Comparison of ENCODE assay signal across 8 cellular contexts in the genomic region with DNA sequence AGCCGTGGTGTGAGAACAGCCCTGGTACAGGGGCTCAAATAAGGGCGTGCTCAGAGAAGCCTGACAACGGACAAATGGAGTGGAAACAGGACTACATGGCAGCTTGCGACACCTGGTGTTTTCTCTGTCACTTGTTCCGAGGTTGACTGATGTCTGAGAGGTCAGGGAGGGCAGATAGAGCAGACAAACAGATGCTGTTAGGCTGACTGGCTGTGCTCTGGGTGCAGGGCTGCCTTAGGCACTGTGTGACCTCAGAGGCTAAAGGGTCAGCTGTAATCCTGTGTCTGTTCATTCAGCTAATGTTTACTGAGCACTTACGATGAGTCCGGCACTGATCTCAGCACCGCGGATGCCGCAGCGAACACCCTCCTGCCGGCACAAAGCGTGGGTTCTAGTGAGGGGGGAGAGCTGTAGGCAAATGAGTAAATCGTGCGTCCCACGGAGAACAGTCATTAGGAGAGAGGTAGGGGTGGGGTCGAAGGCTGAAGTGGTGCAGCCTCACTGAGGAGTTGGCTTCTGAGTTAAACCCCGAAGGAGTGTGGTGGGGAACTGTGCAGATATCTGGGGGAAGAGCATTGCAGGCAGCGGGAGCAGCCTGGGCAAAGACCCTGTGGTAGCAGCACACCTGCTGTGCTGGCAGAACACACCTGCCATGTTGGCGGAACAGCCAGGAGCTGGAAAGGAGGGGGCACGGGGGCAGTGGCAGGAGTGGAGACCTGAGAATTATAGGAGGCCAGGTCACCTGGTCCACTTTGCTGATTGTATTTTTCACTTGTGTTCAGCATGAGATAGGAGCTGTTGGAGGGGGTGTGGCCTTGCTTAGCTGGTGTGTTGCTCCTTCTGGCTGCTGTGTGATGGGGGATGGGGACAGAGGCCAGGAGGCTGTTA. TPM values are rescaled to one million over a fixed set of nuclear protein-coding genes. Genes with fewer than 3 reads are reported as not detected.
A peak's percentile ranks its signal among the peaks of the same experiment; 100 is the strongest.
DNase-seq lines count a peak whose midpoint lies in the region; ATAC-seq and TF ChIP-seq lines count a peak whose summit lies in the region.

No MANE protein-coding gene starts in this region.

- TF ChIP-seq CTCF in GM10248 (IDR thresholded peaks at IDR 0.05; ENCODE audit: control extremely low read depth, extremely low read depth, low read depth, missing control alignments) (peak; percentile 49), uterus (IDR thresholded peaks at IDR 0.05) (no peak)

- ATAC-seq in GM19397 (IDR thresholded peaks at IDR 0.05; ENCODE audit: unreplicated experiment) (peak; percentile 91), HG03280 (IDR thresholded peaks at IDR 0.05; ENCODE audit: unreplicated experiment) (peak; percentile 90), SK-N-SH treated with all-trans-retinoic acid at 6 μM for 48 hours (no peak)

- H3K36me3 ChIP-seq in uterus, result no peaks in the 10 kb centered on the region

- H3K27ac ChIP-seq in cingulate gyrus (ENCODE audit: low read depth, low read length) (peak overlapping the region; percentile 66), uterus (no peak overlapping the region)

- H3K27me3 ChIP-seq in uterus, result no peaks in the 10 kb centered on the region

- intact Hi-C loops in uterus (cut with DNase I; ENCODE audit: low total_unique reads), result no loop called here

- CTCF ChIA-PET in GM10248 (lab: Yijun Ruan, JAX), result interaction anchor here (0.8 to 7.6 kb wide), 23 partner anchors 10 to 1246 kb away, joined by 3 to 96 read pairs (median 5); a partner anchor contains a TSS

- POLR2A ChIA-PET in GM10248 (lab: Yijun Ruan, JAX), result interaction anchor here (0.9 kb wide), 2 partner anchors 68 to 119 kb away, joined by 3 to 4 read pairs; no protein-coding TSS in a partner anchor

- H3K4me3 ChIP-seq in uterus, result no peak overlapping the region

- no peak for TF ChIP-seq POLR2A in uterus (IDR thresholded peaks at IDR 0.05)

- peak; percentile 86 for DNase-seq in GM10248 (ENCODE audit: extremely low spot score)
- DNase-seq in kidney tubule cell (ENCODE audit: low spot score), result no peak
- DNase-seq in stimulated activated CD8-positive, alpha-beta memory T cell treated with anti-CD3 and anti-CD28 coated beads, Interleukin-4, amount 100 ng/mL, for 48 hours, result no peak
- no peak for DNase-seq in uterus

- H3K9me3 ChIP-seq in uterus, result no peaks in the 10 kb centered on the region

- H3K4me1 ChIP-seq in uterus, result no peaks in the 10 kb centered on the region

TF ChIP-seq in SK-N-SH treated with all-trans-retinoic acid at 6 μM for 48 hours, 23 proteins besides CTCF, POLR2A, EP300 and RAD21:
- TF ChIP-seq, protein P1, sequence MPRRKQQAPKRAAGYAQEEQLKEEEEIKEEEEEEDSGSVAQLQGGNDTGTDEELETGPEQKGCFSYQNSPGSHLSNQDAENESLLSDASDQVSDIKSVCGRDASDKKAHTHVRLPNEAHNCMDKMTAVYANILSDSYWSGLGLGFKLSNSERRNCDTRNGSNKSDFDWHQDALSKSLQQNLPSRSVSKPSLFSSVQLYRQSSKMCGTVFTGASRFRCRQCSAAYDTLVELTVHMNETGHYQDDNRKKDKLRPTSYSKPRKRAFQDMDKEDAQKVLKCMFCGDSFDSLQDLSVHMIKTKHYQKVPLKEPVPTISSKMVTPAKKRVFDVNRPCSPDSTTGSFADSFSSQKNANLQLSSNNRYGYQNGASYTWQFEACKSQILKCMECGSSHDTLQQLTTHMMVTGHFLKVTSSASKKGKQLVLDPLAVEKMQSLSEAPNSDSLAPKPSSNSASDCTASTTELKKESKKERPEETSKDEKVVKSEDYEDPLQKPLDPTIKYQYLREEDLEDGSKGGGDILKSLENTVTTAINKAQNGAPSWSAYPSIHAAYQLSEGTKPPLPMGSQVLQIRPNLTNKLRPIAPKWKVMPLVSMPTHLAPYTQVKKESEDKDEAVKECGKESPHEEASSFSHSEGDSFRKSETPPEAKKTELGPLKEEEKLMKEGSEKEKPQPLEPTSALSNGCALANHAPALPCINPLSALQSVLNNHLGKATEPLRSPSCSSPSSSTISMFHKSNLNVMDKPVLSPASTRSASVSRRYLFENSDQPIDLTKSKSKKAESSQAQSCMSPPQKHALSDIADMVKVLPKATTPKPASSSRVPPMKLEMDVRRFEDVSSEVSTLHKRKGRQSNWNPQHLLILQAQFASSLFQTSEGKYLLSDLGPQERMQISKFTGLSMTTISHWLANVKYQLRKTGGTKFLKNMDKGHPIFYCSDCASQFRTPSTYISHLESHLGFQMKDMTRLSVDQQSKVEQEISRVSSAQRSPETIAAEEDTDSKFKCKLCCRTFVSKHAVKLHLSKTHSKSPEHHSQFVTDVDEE (CRISPR knock-in tag; IDR thresholded peaks at IDR 0.05), result no peak
- TF ChIP-seq ZC3H10 (CRISPR knock-in tag; IDR thresholded peaks at IDR 0.05) (no peak), TCF4 (CRISPR knock-in tag; IDR thresholded peaks at IDR 0.05; ENCODE audit: borderline replicate concordance) (no peak), ZNF70 (CRISPR knock-in tag; IDR thresholded peaks at IDR 0.05) (no peak), BACH2 (CRISPR knock-in tag; IDR thresholded peaks at IDR 0.05; ENCODE audit: borderline replicate concordance) (no peak), TOX (CRISPR knock-in tag; IDR thresholded peaks at IDR 0.05; ENCODE audit: borderline replicate concordance) (no peak)
- TF ChIP-seq, protein P2, sequence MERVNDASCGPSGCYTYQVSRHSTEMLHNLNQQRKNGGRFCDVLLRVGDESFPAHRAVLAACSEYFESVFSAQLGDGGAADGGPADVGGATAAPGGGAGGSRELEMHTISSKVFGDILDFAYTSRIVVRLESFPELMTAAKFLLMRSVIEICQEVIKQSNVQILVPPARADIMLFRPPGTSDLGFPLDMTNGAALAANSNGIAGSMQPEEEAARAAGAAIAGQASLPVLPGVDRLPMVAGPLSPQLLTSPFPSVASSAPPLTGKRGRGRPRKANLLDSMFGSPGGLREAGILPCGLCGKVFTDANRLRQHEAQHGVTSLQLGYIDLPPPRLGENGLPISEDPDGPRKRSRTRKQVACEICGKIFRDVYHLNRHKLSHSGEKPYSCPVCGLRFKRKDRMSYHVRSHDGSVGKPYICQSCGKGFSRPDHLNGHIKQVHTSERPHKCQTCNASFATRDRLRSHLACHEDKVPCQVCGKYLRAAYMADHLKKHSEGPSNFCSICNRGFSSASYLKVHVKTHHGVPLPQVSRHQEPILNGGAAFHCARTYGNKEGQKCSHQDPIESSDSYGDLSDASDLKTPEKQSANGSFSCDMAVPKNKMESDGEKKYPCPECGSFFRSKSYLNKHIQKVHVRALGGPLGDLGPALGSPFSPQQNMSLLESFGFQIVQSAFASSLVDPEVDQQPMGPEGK (CRISPR knock-in tag; IDR thresholded peaks at IDR 0.05; ENCODE audit: borderline replicate concordance), result no peak
- TF ChIP-seq, protein P3, sequence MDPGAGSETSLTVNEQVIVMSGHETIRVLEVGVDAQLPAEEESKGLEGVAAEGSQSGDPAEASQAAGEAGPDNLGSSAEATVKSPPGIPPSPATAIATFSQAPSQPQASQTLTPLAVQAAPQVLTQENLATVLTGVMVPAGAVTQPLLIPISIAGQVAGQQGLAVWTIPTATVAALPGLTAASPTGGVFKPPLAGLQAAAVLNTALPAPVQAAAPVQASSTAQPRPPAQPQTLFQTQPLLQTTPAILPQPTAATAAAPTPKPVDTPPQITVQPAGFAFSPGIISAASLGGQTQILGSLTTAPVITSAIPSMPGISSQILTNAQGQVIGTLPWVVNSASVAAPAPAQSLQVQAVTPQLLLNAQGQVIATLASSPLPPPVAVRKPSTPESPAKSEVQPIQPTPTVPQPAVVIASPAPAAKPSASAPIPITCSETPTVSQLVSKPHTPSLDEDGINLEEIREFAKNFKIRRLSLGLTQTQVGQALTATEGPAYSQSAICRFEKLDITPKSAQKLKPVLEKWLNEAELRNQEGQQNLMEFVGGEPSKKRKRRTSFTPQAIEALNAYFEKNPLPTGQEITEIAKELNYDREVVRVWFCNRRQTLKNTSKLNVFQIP (CRISPR knock-in tag; IDR thresholded peaks at IDR 0.05; ENCODE audit: borderline replicate concordance, low read depth), result no peak

RNA-seq across cellular contexts. Expression of a gene that starts 35.0 kb away (rescaled TPM):
- total RNA-seq in uterus, result 10 to 100 TPM in 1 of 4 donors, 1 to 10 TPM in 2, not detected in 1; 1.5 to 11.0 (median 4.4) TPM

RNA-seq across cellular contexts. Expression of a gene that starts 54.3 kb away (rescaled TPM):
- total RNA-seq in uterus, result 10 to 100 TPM; 25.3 to 79.4 (median 40.1) TPM
